In the genomic region with DNA sequence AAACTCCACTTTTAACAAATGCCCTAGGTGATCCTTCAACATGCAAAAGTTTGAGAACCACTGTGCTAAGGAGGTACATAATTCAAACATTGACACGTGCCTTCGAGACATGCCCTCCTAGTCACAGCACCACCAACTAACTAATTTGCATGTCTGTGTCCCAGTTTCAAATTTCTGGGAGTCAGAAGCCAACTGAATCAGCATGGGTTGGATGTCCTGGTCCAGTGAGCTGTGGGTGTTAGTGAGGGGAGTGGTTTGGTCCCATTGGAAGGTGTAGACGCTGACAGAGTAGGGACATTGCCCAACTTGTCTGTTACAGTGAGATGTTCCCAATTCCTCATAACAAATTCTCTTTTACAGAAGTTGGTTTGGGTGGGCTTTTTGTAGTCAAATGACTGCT, we compare ENCODE assay signal across 15 cellular contexts.
DNase-seq lines count a peak whose midpoint lies in the region; ATAC-seq and TF ChIP-seq lines count a peak whose summit lies in the region.
"Had no signal": no experiment of that assay in that cellular context is flagged by ENCODE, and none has a peak within 500 bp of the region (broad histone marks: within the 10 kb centered on the region; RNA-seq: fewer than 3 reads in every experiment).

No MANE protein-coding gene starts in this region.

- TF ChIP-seq CTCF in gastrocnemius medialis (IDR thresholded peaks at IDR 0.05 in 4 of 5, conservative IDR thresholded peaks at IDR 0.05 in 1 of 5) (no peak), omental fat pad (IDR thresholded peaks at IDR 0.05) (no peak)

- ATAC-seq in gastrocnemius medialis (peak; percentile 54 to 98), omental fat pad (ENCODE audit: low FRiP score) (no peak)
- ATAC-seq: GM12878, HCT116 had no signal

- in situ Hi-C loops in gastrocnemius medialis (cut with MboI; ENCODE audit: low sequenced_read_pairs in 4 of 4), result no loop called here

- H3K27me3 ChIP-seq in gastrocnemius medialis, result no peaks in the 10 kb centered on the region
- H3K27me3 ChIP-seq in H7 (ENCODE audit: control insufficient read depth, insufficient read depth, low read length), result no peaks in the 10 kb centered on the region
- H3K27me3 ChIP-seq: BLaER1 had no signal

- DNase-seq in NCI-H2171 treated with DMSO at 0.1 percent for 48 hours (lab: John Stamatoyannopoulos, UW) (peak; percentile 26), NCI-H2171 (lab: John Stamatoyannopoulos, UW) (no peak), NCI-H526 treated with DMSO at 0.1 percent for 48 hours (lab: John Stamatoyannopoulos, UW) (peak; percentile 40), left kidney (ENCODE audit: low read depth, low spot score) (peak; percentile 67), gastrocnemius medialis (peak in 1 of 2 donors; percentile 24), omental fat pad (ENCODE audit: low spot score) (no peak), H7 (no peak)
- DNase-seq: 8988T; AML-193; Caco-2; CD8-positive, alpha-beta memory T cell had no signal

- H3K4me3 ChIP-seq in gastrocnemius medialis (no peak overlapping the region), H7 (ENCODE audit: insufficient read depth, low read depth, low read length) (no peak overlapping the region)
- H3K4me3 ChIP-seq: BLaER1, GM12878 had no signal

- peaks cover 0 to 34% of the 10 kb centered on the region in 2 donors for H3K4me1 ChIP-seq in gastrocnemius medialis
- H3K4me1 ChIP-seq: Caco-2 had no signal

- peak overlapping the region in 1 of 4 donors; percentile 58 for H3K27ac ChIP-seq in gastrocnemius medialis
- H3K27ac ChIP-seq: BLaER1, HL-60 had no signal

- H3K9me3 ChIP-seq in gastrocnemius medialis, result no peaks in the 10 kb centered on the region
- H3K9me3 ChIP-seq: BLaER1, Caco-2 had no signal

- intact Hi-C loops in gastrocnemius medialis (cut with DNase I; ENCODE audit: low total_unique reads), result no loop called here

- H3K36me3 ChIP-seq in gastrocnemius medialis (no peaks in the 10 kb centered on the region), H7 (replicated peaks; ENCODE audit: control insufficient read depth, insufficient read depth, low read length) (no peaks in the 10 kb centered on the region)
- H3K36me3 ChIP-seq: BLaER1 had no signal

- no peak for TF ChIP-seq POLR2A in gastrocnemius medialis (IDR thresholded peaks at IDR 0.05)

Comparison
In these comparisons a context has a peak if more than half of its experiments do, and no peak if none do; other contexts are left out.
1. DNase-seq: peak in NCI-H2171 treated with DMSO at 0.1 percent for 48 hours (single experiment), NCI-H526 treated with DMSO at 0.1 percent for 48 hours (single experiment) and left kidney (single experiment); none in NCI-H2171 (single experiment), omental fat pad (single experiment) and H7 (single experiment).